ENCODE assay signal across 18 cellular contexts in the genomic region with DNA sequence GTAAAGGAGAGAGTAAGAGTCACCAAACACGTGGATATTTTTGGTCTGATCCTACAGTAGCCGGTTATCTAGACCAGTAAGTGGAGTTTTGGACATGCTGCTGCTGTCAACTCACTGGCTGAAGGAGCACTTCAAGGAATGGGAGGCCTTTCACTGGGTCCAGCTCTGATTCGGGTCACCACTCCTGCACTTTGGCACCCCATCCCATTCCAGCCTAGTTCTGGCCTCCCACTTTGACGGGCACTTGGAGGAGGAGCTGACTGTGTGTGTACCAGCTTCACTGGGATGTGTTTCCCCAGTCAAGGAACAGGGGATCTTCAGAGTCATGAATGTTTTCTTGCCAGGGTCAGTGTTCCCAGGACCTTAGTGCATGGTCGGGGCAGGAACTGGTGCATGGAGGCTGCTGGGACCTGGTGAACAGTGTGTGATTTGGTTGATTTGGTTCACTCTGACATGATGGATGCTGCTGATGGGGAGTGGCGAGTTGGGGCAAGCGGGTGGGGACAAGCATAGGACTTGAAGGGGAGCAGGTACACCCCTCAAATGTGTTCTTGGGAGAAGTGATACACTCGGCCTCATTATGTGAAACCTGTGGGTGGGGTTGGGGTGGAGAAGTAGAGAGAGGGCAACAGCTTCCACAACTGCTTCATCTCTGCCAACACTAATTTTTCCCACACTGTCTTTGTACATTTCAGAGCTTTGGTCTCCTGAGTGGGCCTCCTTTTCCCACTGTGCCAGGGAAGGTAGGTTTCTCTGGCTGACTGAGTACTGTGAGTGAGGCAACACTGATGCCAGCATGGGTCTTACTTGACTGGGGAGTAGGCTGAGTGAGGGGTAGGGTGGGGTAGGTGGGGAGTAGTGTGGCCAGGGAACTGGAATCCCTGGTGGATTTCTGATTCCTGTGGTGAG.
DNase-seq lines count a peak whose midpoint lies in the region; ATAC-seq, FAIRE-seq and TF ChIP-seq lines count a peak whose summit lies in the region.
"Had no signal": no experiment of that assay in that cellular context is flagged by ENCODE, and none has a peak within 500 bp of the region (broad histone marks: within the 10 kb centered on the region; RNA-seq: fewer than 3 reads in every experiment).

No MANE protein-coding gene starts in this region.

- no peak overlapping the region for H2AFZ ChIP-seq in K562 (ENCODE audit: low read depth, low read length)

- H3K27me3 ChIP-seq in K562 (ENCODE audit: control insufficient read depth in 2 of 2, insufficient read depth in 2 of 2, low read length in 2 of 2) (no peaks in the 10 kb centered on the region), psoas muscle (ENCODE audit: insufficient read depth in 3 of 3, low read length in 2 of 3) (no peaks in the 10 kb centered on the region)
- H3K27me3 ChIP-seq: brain microvascular endothelial cell, SJSA1, thyroid gland had no signal

- no peak for TF ChIP-seq POLR2A in K562 (conservative IDR thresholded peaks at IDR 0.05)

- no peak for TF ChIP-seq RAD21 in K562 (CRISPR knock-in tag; conservative IDR thresholded peaks at IDR 0.05 in 1 of 2, IDR thresholded peaks at IDR 0.05 in 1 of 2)

- 78% methylated on average over 8 of the region's 8 CpGs for WGBS in K562 (ENCODE audit: insufficient coverage, low coverage, missing lambda C conversion rate)
- 62 to 86% (median 76%) methylated on average over 8 of the region's 8 CpGs for WGBS in psoas muscle, 3 donors

- no peak for TF ChIP-seq EP300 in K562 (IDR thresholded peaks at IDR 0.05; ENCODE audit: low read length)

- H3K4me1 ChIP-seq in K562 (replicated peaks in 1 of 2; ENCODE audit: control insufficient read depth in 2 of 2, insufficient read depth in 2 of 2, low read length in 2 of 2) (0 out of 5 replicates have a peak, but pooled peaks cover 0 to 7% of the 10 kb centered on the region in 2 experiments), psoas muscle (peaks cover 45% of the 10 kb centered on the region)

- CTCF ChIA-PET in activated CD4-positive, alpha-beta T cell treated with anti-CD3 and anti-CD28 coated beads for 36 hours (lab: Charles Lee) = interaction anchor here (0.5 kb wide), 1 partner anchor 72 kb away, joined by 3 read pairs; no protein-coding TSS in a partner anchor
- CTCF ChIA-PET in K562 (lab: Yijun Ruan, JAX; ENCODE audit: low intra/inter-chr PET ratio) = no interaction called here

- no peak for TF ChIP-seq CTCF in K562 (IDR thresholded peaks at IDR 0.05 in 2 of 3, conservative IDR thresholded peaks at IDR 0.05 in 1 of 3; ENCODE audit: insufficient read depth in 2 of 3, low read depth in 1 of 3, low read length in 3 of 3)
- no peak for TF ChIP-seq CTCF in psoas muscle (IDR thresholded peaks at IDR 0.05)

- H3K9me3 Mint-ChIP-seq in activated CD4-positive, alpha-beta T cell treated with anti-CD3 and anti-CD28 coated beads for 36 hours (ENCODE audit: low read depth) = no peaks in the 10 kb centered on the region
- H3K9me3 Mint-ChIP-seq in IgD-negative memory B cell = no peaks in the 10 kb centered on the region
- H3K9me3 Mint-ChIP-seq: H9 had no signal

- FAIRE-seq in K562 (lab: Jason Lieb, UNC) = no peak
- FAIRE-seq: A204.1 had no signal

- POLR2A ChIA-PET in activated CD4-positive, alpha-beta T cell treated with anti-CD3 and anti-CD28 coated beads for 36 hours (lab: Charles Lee) = no interaction called here
- POLR2A ChIA-PET in K562 (lab: Yijun Ruan, JAX) = no interaction called here

- H3K9me3 ChIP-seq in K562 (replicated peaks; ENCODE audit: control insufficient read depth, insufficient read depth, low read depth, low read length) = no peaks in the 10 kb centered on the region
- no peaks in the 10 kb centered on the region for H3K9me3 ChIP-seq in psoas muscle
- H3K9me3 ChIP-seq: prostate gland, SJSA1, thyroid gland had no signal

- H3K4me3 Mint-ChIP-seq in activated CD4-positive, alpha-beta T cell treated with anti-CD3 and anti-CD28 coated beads for 36 hours = no peak overlapping the region
- H3K4me3 Mint-ChIP-seq in IgD-negative memory B cell = peak overlapping the region in 2 of 4 donors; percentile 13 to 47
- H3K4me3 Mint-ChIP-seq: H9 had no signal

- peaks cover 22% of the 10 kb centered on the region for H4K20me1 ChIP-seq in K562 (replicated peaks; ENCODE audit: control insufficient read depth, insufficient read depth, low read length)

- no peak for DNase-seq in activated CD4-positive, alpha-beta T cell treated with anti-CD3 and anti-CD28 coated beads for 36 hours
- DNase-seq in activated CD4-positive, alpha-beta T cell treated with anti-CD3 and anti-CD28 coated beads, Interleukin-2, amount 50 U/mL, for 4 hours = no peak
- DNase-seq in K562 (ENCODE audit: extremely low read depth in 1 of 4, low spot score in 3 of 4) (no peak), psoas muscle (no peak), NCI-H2196 (lab: John Stamatoyannopoulos, UW; ENCODE audit: unreplicated experiment) (no peak), A172 (ENCODE audit: low spot score) (no peak)
- DNase-seq: brain microvascular endothelial cell, H9, hypothalamus, mammary epithelial cell, NCI-H1436, NCI-H748 treated with DMSO at 0.1 percent for 48 hours, thyroid gland had no signal

- H3K27ac Mint-ChIP-seq in activated CD4-positive, alpha-beta T cell treated with anti-CD3 and anti-CD28 coated beads for 36 hours = peak overlapping the region; percentile 66
- H3K27ac Mint-ChIP-seq in IgD-negative memory B cell = peak overlapping the region; percentile 52 to 76 (median 76)

- peaks cover 85% of the 10 kb centered on the region for H3K4me1 Mint-ChIP-seq in activated CD4-positive, alpha-beta T cell treated with anti-CD3 and anti-CD28 coated beads for 36 hours
- peaks cover 17 to 38% (median 35%) of the 10 kb centered on the region in 3 donors for H3K4me1 Mint-ChIP-seq in IgD-negative memory B cell

- intact Hi-C loops in activated CD4-positive, alpha-beta T cell treated with anti-CD3 and anti-CD28 coated beads for 36 hours (cut with DNase I, micrococcal nuclease) = loop anchor here (5.0 kb wide), 2 partner anchors 223 to 398 kb away; no protein-coding TSS in a partner anchor
- intact Hi-C loops in K562 (cut with micrococcal nuclease) (no loop called here), psoas muscle (cut with DNase I) (loop anchor here (5.0 to 10.0 kb wide), 2 partner anchors 220 to 223 kb away; no protein-coding TSS in a partner anchor)

- no peak overlapping the region for H3K4me2 ChIP-seq in K562 (ENCODE audit: insufficient read depth, low read length)

- H3K27ac ChIP-seq in K562 (ENCODE audit: extremely low read depth, low read depth, low read length) = no peak overlapping the region
- H3K27ac ChIP-seq in psoas muscle = peak overlapping the region; percentile 90
- H3K27ac ChIP-seq: brain microvascular endothelial cell, prostate gland, SJSA1, thyroid gland had no signal

- H3K4me3 ChIP-seq in K562 (no peak overlapping the region), psoas muscle (no peak overlapping the region)
- H3K4me3 ChIP-seq: prostate gland, SJSA1, thyroid gland had no signal

- H3K9ac ChIP-seq in K562 (ENCODE audit: insufficient read depth in 1 of 2, low read depth in 2 of 2, low read length in 2 of 2) = no peak overlapping the region

- no peaks in the 10 kb centered on the region for H3K27me3 Mint-ChIP-seq in activated CD4-positive, alpha-beta T cell treated with anti-CD3 and anti-CD28 coated beads for 36 hours
- no peaks in the 10 kb centered on the region for H3K27me3 Mint-ChIP-seq in IgD-negative memory B cell

- in situ Hi-C loops in K562 (cut with MboI) = loop anchor here (25.0 kb wide), 1 partner anchor 1287 kb away; no protein-coding TSS in a partner anchor

- H3K36me3 Mint-ChIP-seq in activated CD4-positive, alpha-beta T cell treated with anti-CD3 and anti-CD28 coated beads for 36 hours (ENCODE audit: low read depth) = peaks cover 72% of the 10 kb centered on the region
- peaks cover 8% of the 10 kb centered on the region for H3K36me3 Mint-ChIP-seq in IgD-negative memory B cell

- TSS peak; percentile 22 for BruUV-seq in K562 (replicated peaks; lab: Mats Ljungman, UMichigan)

- H3K36me3 ChIP-seq in K562 (ENCODE audit: control insufficient read depth, insufficient read depth, low read length) (peaks cover 79% of the 10 kb centered on the region), psoas muscle (ENCODE audit: insufficient read depth in 1 of 2, low read depth in 1 of 2) (peaks cover 3 to 68% of the 10 kb centered on the region in 2 donors)

- no peak for ATAC-seq in activated CD4-positive, alpha-beta T cell treated with anti-CD3 and anti-CD28 coated beads for 36 hours
- ATAC-seq in K562 = no peak
- ATAC-seq in psoas muscle = no peak
- ATAC-seq in GM18520 (IDR thresholded peaks at IDR 0.05; ENCODE audit: unreplicated experiment) = no peak

- no peaks in the 10 kb centered on the region for H3K9me1 ChIP-seq in K562 (ENCODE audit: control insufficient read depth, insufficient read depth, low read length)

- no peaks in the 10 kb centered on the region for H3K79me2 ChIP-seq in K562 (ENCODE audit: control insufficient read depth, insufficient read depth, low read length)

TF ChIP-seq in K562, 482 proteins besides CTCF, POLR2A, EP300 and RAD21 (continues in another document):
- TF ChIP-seq NFE2 (IDR thresholded peaks at IDR 0.05; ENCODE audit: low read depth) (no peak), RFX7 (CRISPR knock-in tag; IDR thresholded peaks at IDR 0.05) (no peak), NCOA1 (IDR thresholded peaks at IDR 0.05; ENCODE audit: low read depth) (no peak), GATA2 (CRISPR knock-in tag; IDR thresholded peaks at IDR 0.05) (no peak), BACH1 (tag; IDR thresholded peaks at IDR 0.05) (no peak), ZNF174 (CRISPR knock-in tag; IDR thresholded peaks at IDR 0.05) (no peak), PHTF2 (CRISPR knock-in tag; IDR thresholded peaks at IDR 0.05) (no peak)
- TF ChIP-seq, protein P1, sequence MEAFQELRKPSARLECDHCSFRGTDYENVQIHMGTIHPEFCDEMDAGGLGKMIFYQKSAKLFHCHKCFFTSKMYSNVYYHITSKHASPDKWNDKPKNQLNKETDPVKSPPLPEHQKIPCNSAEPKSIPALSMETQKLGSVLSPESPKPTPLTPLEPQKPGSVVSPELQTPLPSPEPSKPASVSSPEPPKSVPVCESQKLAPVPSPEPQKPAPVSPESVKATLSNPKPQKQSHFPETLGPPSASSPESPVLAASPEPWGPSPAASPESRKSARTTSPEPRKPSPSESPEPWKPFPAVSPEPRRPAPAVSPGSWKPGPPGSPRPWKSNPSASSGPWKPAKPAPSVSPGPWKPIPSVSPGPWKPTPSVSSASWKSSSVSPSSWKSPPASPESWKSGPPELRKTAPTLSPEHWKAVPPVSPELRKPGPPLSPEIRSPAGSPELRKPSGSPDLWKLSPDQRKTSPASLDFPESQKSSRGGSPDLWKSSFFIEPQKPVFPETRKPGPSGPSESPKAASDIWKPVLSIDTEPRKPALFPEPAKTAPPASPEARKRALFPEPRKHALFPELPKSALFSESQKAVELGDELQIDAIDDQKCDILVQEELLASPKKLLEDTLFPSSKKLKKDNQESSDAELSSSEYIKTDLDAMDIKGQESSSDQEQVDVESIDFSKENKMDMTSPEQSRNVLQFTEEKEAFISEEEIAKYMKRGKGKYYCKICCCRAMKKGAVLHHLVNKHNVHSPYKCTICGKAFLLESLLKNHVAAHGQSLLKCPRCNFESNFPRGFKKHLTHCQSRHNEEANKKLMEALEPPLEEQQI (IDR thresholded peaks at IDR 0.05) = no peak
